In the genomic region with DNA sequence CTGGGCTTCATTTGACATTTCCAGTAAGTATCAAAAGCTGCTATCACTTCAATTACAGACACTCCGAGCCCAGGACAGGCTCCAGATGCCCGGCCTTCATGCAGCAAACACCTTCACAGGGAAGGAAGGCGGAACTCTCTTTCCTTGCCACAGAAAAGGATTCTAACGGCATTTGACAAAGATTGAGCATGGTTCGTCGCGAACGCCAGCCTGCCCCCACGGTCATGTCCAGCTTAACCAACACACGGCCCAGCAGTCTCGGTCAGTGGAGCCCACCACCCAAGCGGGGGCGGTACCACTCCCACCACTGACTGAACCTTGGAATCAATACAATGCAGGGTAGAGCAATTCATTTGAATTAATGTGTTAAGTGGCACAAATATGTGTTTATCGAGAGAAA, we compare ENCODE assay signal across 29 cellular contexts.
"Had no signal": no experiment of that assay in that cellular context is flagged by ENCODE, and none has a peak within 500 bp of the region (broad histone marks: within the 10 kb centered on the region; RNA-seq: fewer than 3 reads in every experiment).

No MANE protein-coding gene starts in this region.

- H3K36me3 Mint-ChIP-seq: stimulated activated naive B cell treated with anti-CD40 and anti-IgM and Interleukin-4, amounts not matched to agents 10 μg/mL and 1 μg/mL and 100 μg/mL, for 72 hours had no signal

- H3K4me3 ChIP-seq: heart left ventricle, lung, ovary, prostate gland, skin epidermis, stomach, testis, thyroid gland, transverse colon, upper lobe of left lung, vagina had no signal

- H3K27ac ChIP-seq: heart left ventricle, neutrophil, ovary, prostate gland, skin epidermis, stomach, testis, thyroid gland, transverse colon, upper lobe of left lung, vagina had no signal

- H3K4me3 Mint-ChIP-seq: naive thymus-derived CD8-positive, alpha-beta T cell; nephron; neural crest cell; stimulated activated naive B cell treated with anti-CD40 and anti-IgM and Interleukin-4, amounts not matched to agents 10 μg/mL and 1 μg/mL and 100 μg/mL, for 72 hours had no signal

- DNase-seq: heart left ventricle; hypothalamus; kidney glomerular epithelial cell; left cardiac atrium; mesendoderm; midbrain; naive thymus-derived CD8-positive, alpha-beta T cell; occipital lobe; ovary; retina; right cardiac atrium; stimulated activated CD4-positive, alpha-beta T cell treated with anti-CD3 and anti-CD28 coated beads, Interleukin-12 subunit alpha, Interleukin-12 subunit beta, amount 100 ng/mL, for 4 hours; stimulated activated CD4-positive, alpha-beta T cell treated with anti-CD3 and anti-CD28 coated beads, Interleukin-15, amount 100 ng/mL, for 24 hours; stimulated activated CD4-positive, alpha-beta T cell treated with anti-CD3 and anti-CD28 coated beads, Interleukin-2, amount 100 ng/mL, for 24 hours; stimulated activated CD4-positive, alpha-beta T cell treated with anti-CD3 and anti-CD28 coated beads, Interleukin-4, amount 100 ng/mL, for 1 hour; stimulated activated naive B cell treated with anti-CD40 and anti-IgM and Interleukin-4, amounts not matched to agents 10 μg/mL and 1 μg/mL and 100 μg/mL, for 72 hours; stimulated activated naive CD8-positive, alpha-beta T cell treated with anti-CD3 and anti-CD28 coated beads, Interleukin-15, Interleukin-2, amounts not matched to agents 100 U/mL and 50 U/mL, for 24 hours; stomach; testis; thyroid gland; transverse colon; upper lobe of left lung had no signal

- H3K9me3 ChIP-seq: neutrophil, ovary, prostate gland, testis, thyroid gland, vagina had no signal

- H3K4me1 ChIP-seq: heart left ventricle, prostate gland, stomach, testis, thyroid gland, transverse colon, upper lobe of left lung, vagina had no signal

- H3K4me1 Mint-ChIP-seq: nephron; stimulated activated naive B cell treated with anti-CD40 and anti-IgM and Interleukin-4, amounts not matched to agents 10 μg/mL and 1 μg/mL and 100 μg/mL, for 72 hours had no signal

- H3K27me3 ChIP-seq: neutrophil, ovary, stomach, testis, thyroid gland, transverse colon, upper lobe of left lung, vagina had no signal

- H3K27ac Mint-ChIP-seq: nephron; stimulated activated naive B cell treated with anti-CD40 and anti-IgM and Interleukin-4, amounts not matched to agents 10 μg/mL and 1 μg/mL and 100 μg/mL, for 72 hours had no signal

- H3K36me3 ChIP-seq: heart left ventricle, neutrophil, ovary, prostate gland, stomach, thyroid gland, transverse colon, upper lobe of left lung, vagina had no signal
